Comparison of ENCODE assay signal across 15 cellular contexts in genomic region chr13:110583178-110583865, GRCh38. TPM values are rescaled to one million over a fixed set of nuclear protein-coding genes. Genes with fewer than 3 reads are reported as not detected.
"Had no signal": no experiment of that assay in that cellular context is flagged by ENCODE, and none has a peak within 500 bp of the region (broad histone marks: within the 10 kb centered on the region; RNA-seq: fewer than 3 reads in every experiment).

No MANE protein-coding gene starts in this region.

- H3K27me3 ChIP-seq: foreskin keratinocyte, suprapubic skin, thyroid gland, uterus had no signal

- H3K36me3 ChIP-seq: suprapubic skin, thyroid gland, uterus had no signal

- H3K27ac Mint-ChIP-seq: effector memory CD8-positive, alpha-beta T cell; immature natural killer cell had no signal

- H3K4me3 Mint-ChIP-seq: effector memory CD8-positive, alpha-beta T cell; immature natural killer cell; naive thymus-derived CD8-positive, alpha-beta T cell; type B pancreatic cell had no signal

- H3K9me3 Mint-ChIP-seq: effector memory CD8-positive, alpha-beta T cell; naive thymus-derived CD8-positive, alpha-beta T cell; type B pancreatic cell had no signal

- H3K4me1 Mint-ChIP-seq: immature natural killer cell; naive thymus-derived CD8-positive, alpha-beta T cell had no signal

- FAIRE-seq: small intestine had no signal

- H3K9me3 ChIP-seq: mucosa of descending colon, suprapubic skin, thyroid gland, uterus had no signal

- DNase-seq: effector memory CD8-positive, alpha-beta T cell; foreskin keratinocyte; immature natural killer cell; left colon; mesendoderm; mucosa of descending colon; naive thymus-derived CD8-positive, alpha-beta T cell; small intestine; stimulated activated CD4-positive, alpha-beta T cell treated with anti-CD3 and anti-CD28 coated beads, Interleukin-2, amount 100 ng/mL, for 48 hours; stimulated activated naive CD4-positive, alpha-beta T cell treated with Interleukin-2 at 50 U/mL for 16 hours; thyroid gland; uterus had no signal

- H3K27ac ChIP-seq: foreskin keratinocyte, suprapubic skin, thyroid gland, uterus had no signal

- H3K27me3 Mint-ChIP-seq: type B pancreatic cell had no signal

- ATAC-seq: effector memory CD8-positive, alpha-beta T cell; foreskin keratinocyte; left colon; mucosa of descending colon; naive thymus-derived CD8-positive, alpha-beta T cell had no signal

- H3K4me3 ChIP-seq: mucosa of descending colon, suprapubic skin, thyroid gland, uterus had no signal

- H3K36me3 Mint-ChIP-seq: immature natural killer cell; naive thymus-derived CD8-positive, alpha-beta T cell; type B pancreatic cell had no signal

- H3K4me1 ChIP-seq: foreskin keratinocyte, suprapubic skin, thyroid gland, uterus had no signal

RNA-seq across cellular contexts. Expression of gene RAB20, which starts 21.8 kb away (rescaled TPM):
- polyA plus RNA-seq: neural cell had no signal
